In the genomic region with DNA sequence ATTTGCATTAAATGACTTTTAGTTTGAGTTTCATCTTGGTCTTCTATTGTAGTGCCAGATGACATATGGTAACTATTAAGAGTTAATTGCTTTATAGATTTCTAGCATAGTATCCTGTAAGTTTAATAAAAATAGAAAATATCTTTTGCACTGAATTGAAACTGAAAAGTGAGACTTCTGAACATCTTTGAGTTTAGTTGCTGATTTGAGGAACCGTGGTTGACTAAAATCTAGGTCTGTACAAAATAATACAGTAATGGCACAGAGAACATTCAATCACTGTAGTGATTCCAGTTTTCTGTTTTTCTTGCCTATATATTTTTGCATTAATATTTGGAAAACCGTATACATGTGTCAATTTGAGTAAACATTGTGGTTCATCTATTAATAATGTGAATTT, we compare ENCODE assay signal across 23 cellular contexts.
DNase-seq lines count a peak whose midpoint lies in the region; ATAC-seq and TF ChIP-seq lines count a peak whose summit lies in the region.
"Had no signal": no experiment of that assay in that cellular context is flagged by ENCODE, and none has a peak within 500 bp of the region (broad histone marks: within the 10 kb centered on the region; RNA-seq: fewer than 3 reads in every experiment).

No MANE protein-coding gene starts in this region.

- no peak for TF ChIP-seq CTCF in SK-N-SH (IDR thresholded peaks at IDR 0.05)

- no peak overlapping the region for H3K4me3 Mint-ChIP-seq in stimulated activated effector memory CD8-positive, alpha-beta T cell treated with anti-CD3 and anti-CD28 coated beads, Interleukin-12 subunit alpha, Interleukin-12 subunit beta, amount 100 ng/mL, for 72 hours
- H3K4me3 Mint-ChIP-seq: CD14-positive monocyte; CD4-positive, alpha-beta memory T cell had no signal

- no peaks in the 10 kb centered on the region for H3K79me2 ChIP-seq in SK-N-SH (ENCODE audit: insufficient read depth)

- ATAC-seq in SK-N-SH treated with all-trans-retinoic acid at 6 μM for 48 hours (no peak; the same call in 1 of the 3 replicates), GM21390 (IDR thresholded peaks at IDR 0.05; ENCODE audit: unreplicated experiment) (peak; percentile 53), HG03025 (IDR thresholded peaks at IDR 0.05; ENCODE audit: low FRiP score, unreplicated experiment) (peak; percentile 78), HG03520 (IDR thresholded peaks at IDR 0.05; ENCODE audit: unreplicated experiment) (no peak)
- ATAC-seq in stimulated activated effector memory CD8-positive, alpha-beta T cell treated with anti-CD3 and anti-CD28 coated beads, Interleukin-12 subunit alpha, Interleukin-12 subunit beta, amount 100 ng/mL, for 72 hours = no peak
- ATAC-seq: A549, GM12878 had no signal

- no peak for DNase-seq in SK-N-SH
- no peak for DNase-seq in stimulated activated effector memory CD8-positive, alpha-beta T cell treated with anti-CD3 and anti-CD28 coated beads, Interleukin-12 subunit alpha, Interleukin-12 subunit beta, amount 100 ng/mL, for 72 hours (ENCODE audit: low spot score in 2 of 2)
- DNase-seq in HAP-1 (ENCODE audit: low spot score in 2 of 2) = no peak
- DNase-seq in NCI-H2227 treated with DMSO at 0.1 percent for 48 hours (lab: John Stamatoyannopoulos, UW) = no peak
- DNase-seq: Calu3; CD4-positive, alpha-beta memory T cell; DMS 273 treated with DMSO at 0.1 percent for 48 hours; DMS53; DND-41; EL; GOT3; H7; Kasumi-1; KG1 had no signal

- H3K27me3 ChIP-seq in SK-N-SH (ENCODE audit: insufficient read depth) (no peaks in the 10 kb centered on the region), HAP-1 (ENCODE audit: low read depth) (no peaks in the 10 kb centered on the region)
- H3K27me3 ChIP-seq: BLaER1 had no signal

- TF ChIP-seq RAD21 in SK-N-SH (IDR thresholded peaks at IDR 0.05; ENCODE audit: low read length) = no peak

- H3K4me1 ChIP-seq in SK-N-SH (ENCODE audit: control insufficient read depth in 1 of 2, insufficient read depth in 2 of 2, low read depth in 1 of 2, low read length in 1 of 2) (peaks cover 0 to 3% of the 10 kb centered on the region in 2 experiments; a peak in 1 of 4 replicates), HAP-1 (peaks cover 4% of the 10 kb centered on the region; the same call in 1 of the 2 replicates)
- H3K4me1 ChIP-seq: BLaER1 had no signal

- H3F3A ChIP-seq in SK-N-SH (replicated peaks; ENCODE audit: insufficient read depth) = no peaks in the 10 kb centered on the region

- H3K4me3 ChIP-seq in SK-N-SH (ENCODE audit: low read depth in 2 of 2, low read length in 1 of 2) = no peak overlapping the region
- H3K4me3 ChIP-seq in HAP-1 = no peak overlapping the region
- H3K4me3 ChIP-seq: A549, BLaER1, GM12878 had no signal

- no peaks in the 10 kb centered on the region for H3K4me1 Mint-ChIP-seq in stimulated activated effector memory CD8-positive, alpha-beta T cell treated with anti-CD3 and anti-CD28 coated beads, Interleukin-12 subunit alpha, Interleukin-12 subunit beta, amount 100 ng/mL, for 72 hours
- H3K4me1 Mint-ChIP-seq: CD14-positive monocyte; CD4-positive, alpha-beta memory T cell had no signal

- H3K27ac Mint-ChIP-seq in stimulated activated effector memory CD8-positive, alpha-beta T cell treated with anti-CD3 and anti-CD28 coated beads, Interleukin-12 subunit alpha, Interleukin-12 subunit beta, amount 100 ng/mL, for 72 hours = no peak overlapping the region
- H3K27ac Mint-ChIP-seq: CD14-positive monocyte; CD4-positive, alpha-beta memory T cell had no signal

- no peaks in the 10 kb centered on the region for H3K36me3 ChIP-seq in SK-N-SH (replicated peaks in 1 of 2; ENCODE audit: control insufficient read depth in 1 of 2, insufficient read depth in 2 of 2, low read length in 1 of 2)
- no peaks in the 10 kb centered on the region for H3K36me3 ChIP-seq in HAP-1 (replicated peaks)
- H3K36me3 ChIP-seq: BLaER1 had no signal

- H3K9me3 Mint-ChIP-seq in stimulated activated effector memory CD8-positive, alpha-beta T cell treated with anti-CD3 and anti-CD28 coated beads, Interleukin-12 subunit alpha, Interleukin-12 subunit beta, amount 100 ng/mL, for 72 hours = no peaks in the 10 kb centered on the region
- H3K9me3 Mint-ChIP-seq: CD14-positive monocyte; CD4-positive, alpha-beta memory T cell had no signal

- CTCF ChIA-PET in SK-N-SH (lab: Yijun Ruan, JAX) = interaction anchor here (0.7 kb wide), 1 partner anchor 11 kb away, joined by 3 read pairs; no protein-coding TSS in a partner anchor

- peak overlapping the region; percentile 40; the same call in 1 of the 2 replicates for H2AFZ ChIP-seq in SK-N-SH (ENCODE audit: low read depth)

- TF ChIP-seq EP300 in SK-N-SH (IDR thresholded peaks at IDR 0.05; ENCODE audit: borderline replicate concordance in 1 of 2, low read depth in 1 of 2, low read length in 1 of 2) = no peak

- H3K9ac ChIP-seq in SK-N-SH = no peak overlapping the region
- H3K9ac ChIP-seq: BLaER1 had no signal

- in situ Hi-C loops in HAP-1 (cut with MboI; ENCODE audit: low sequenced_read_pairs) = no loop called here

- peak overlapping the region in 1 of 2 experiments; percentile 60; a peak in 2 of 4 replicates for H3K27ac ChIP-seq in SK-N-SH (ENCODE audit: low read depth in 2 of 2, low read length in 1 of 2)
- H3K27ac ChIP-seq: 22Rv1, A549, BLaER1 had no signal

- H3K36me3 Mint-ChIP-seq in stimulated activated effector memory CD8-positive, alpha-beta T cell treated with anti-CD3 and anti-CD28 coated beads, Interleukin-12 subunit alpha, Interleukin-12 subunit beta, amount 100 ng/mL, for 72 hours = no peaks in the 10 kb centered on the region
- H3K36me3 Mint-ChIP-seq: CD14-positive monocyte; CD4-positive, alpha-beta memory T cell had no signal

- H3K4me2 ChIP-seq in SK-N-SH = no peak overlapping the region
- H3K4me2 ChIP-seq: A549, BLaER1 had no signal

- H4K20me1 ChIP-seq in SK-N-SH (ENCODE audit: insufficient read depth) = no peaks in the 10 kb centered on the region
- H4K20me1 ChIP-seq: BLaER1 had no signal

- H3K9me3 ChIP-seq in SK-N-SH = no peaks in the 10 kb centered on the region
- no peaks in the 10 kb centered on the region for H3K9me3 ChIP-seq in HAP-1
- H3K9me3 ChIP-seq: A549, BLaER1 had no signal

- POLR2A ChIA-PET in SK-N-SH (lab: Yijun Ruan, JAX) = no interaction called here

- H3K9me2 ChIP-seq in SK-N-SH = no peaks in the 10 kb centered on the region; the same call in 1 of the 2 replicates

- 27% methylated on average over 2 of the region's 2 CpGs for WGBS in SK-N-SH (ENCODE audit: low lambda C conversion rate)

TF ChIP-seq in SK-N-SH, 30 proteins besides CTCF, POLR2A, EP300 and RAD21:
- TF ChIP-seq FOXJ3 (CRISPR knock-in tag; IDR thresholded peaks at IDR 0.05) (no peak), RFX5 (IDR thresholded peaks at IDR 0.05; ENCODE audit: low read length) (no peak), RCOR1 (IDR thresholded peaks at IDR 0.05; ENCODE audit: low read length) (no peak), TCF12 (IDR thresholded peaks at IDR 0.05) (no peak; the same call in 1 of the 2 replicates), CHD2 (IDR thresholded peaks at IDR 0.05; ENCODE audit: low read length, partially characterized antibody) (no peak)

TF ChIP-seq in SK-N-SH treated with all-trans-retinoic acid at 6 μM for 48 hours, 23 proteins besides CTCF, POLR2A, EP300 and RAD21:
- TF ChIP-seq CSDC2 (CRISPR knock-in tag; IDR thresholded peaks at IDR 0.05) = no peak
- TF ChIP-seq ZFP30 (CRISPR knock-in tag; IDR thresholded peaks at IDR 0.05) = no peak
- TF ChIP-seq, protein P1, sequence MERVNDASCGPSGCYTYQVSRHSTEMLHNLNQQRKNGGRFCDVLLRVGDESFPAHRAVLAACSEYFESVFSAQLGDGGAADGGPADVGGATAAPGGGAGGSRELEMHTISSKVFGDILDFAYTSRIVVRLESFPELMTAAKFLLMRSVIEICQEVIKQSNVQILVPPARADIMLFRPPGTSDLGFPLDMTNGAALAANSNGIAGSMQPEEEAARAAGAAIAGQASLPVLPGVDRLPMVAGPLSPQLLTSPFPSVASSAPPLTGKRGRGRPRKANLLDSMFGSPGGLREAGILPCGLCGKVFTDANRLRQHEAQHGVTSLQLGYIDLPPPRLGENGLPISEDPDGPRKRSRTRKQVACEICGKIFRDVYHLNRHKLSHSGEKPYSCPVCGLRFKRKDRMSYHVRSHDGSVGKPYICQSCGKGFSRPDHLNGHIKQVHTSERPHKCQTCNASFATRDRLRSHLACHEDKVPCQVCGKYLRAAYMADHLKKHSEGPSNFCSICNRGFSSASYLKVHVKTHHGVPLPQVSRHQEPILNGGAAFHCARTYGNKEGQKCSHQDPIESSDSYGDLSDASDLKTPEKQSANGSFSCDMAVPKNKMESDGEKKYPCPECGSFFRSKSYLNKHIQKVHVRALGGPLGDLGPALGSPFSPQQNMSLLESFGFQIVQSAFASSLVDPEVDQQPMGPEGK (CRISPR knock-in tag; IDR thresholded peaks at IDR 0.05; ENCODE audit: borderline replicate concordance) = no peak
- TF ChIP-seq ARNTL (CRISPR knock-in tag; IDR thresholded peaks at IDR 0.05; ENCODE audit: borderline replicate concordance, low read depth) = no peak
- TF ChIP-seq ZFP3 (CRISPR knock-in tag; IDR thresholded peaks at IDR 0.05) = no peak
- TF ChIP-seq, protein P2, sequence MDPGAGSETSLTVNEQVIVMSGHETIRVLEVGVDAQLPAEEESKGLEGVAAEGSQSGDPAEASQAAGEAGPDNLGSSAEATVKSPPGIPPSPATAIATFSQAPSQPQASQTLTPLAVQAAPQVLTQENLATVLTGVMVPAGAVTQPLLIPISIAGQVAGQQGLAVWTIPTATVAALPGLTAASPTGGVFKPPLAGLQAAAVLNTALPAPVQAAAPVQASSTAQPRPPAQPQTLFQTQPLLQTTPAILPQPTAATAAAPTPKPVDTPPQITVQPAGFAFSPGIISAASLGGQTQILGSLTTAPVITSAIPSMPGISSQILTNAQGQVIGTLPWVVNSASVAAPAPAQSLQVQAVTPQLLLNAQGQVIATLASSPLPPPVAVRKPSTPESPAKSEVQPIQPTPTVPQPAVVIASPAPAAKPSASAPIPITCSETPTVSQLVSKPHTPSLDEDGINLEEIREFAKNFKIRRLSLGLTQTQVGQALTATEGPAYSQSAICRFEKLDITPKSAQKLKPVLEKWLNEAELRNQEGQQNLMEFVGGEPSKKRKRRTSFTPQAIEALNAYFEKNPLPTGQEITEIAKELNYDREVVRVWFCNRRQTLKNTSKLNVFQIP (CRISPR knock-in tag; IDR thresholded peaks at IDR 0.05; ENCODE audit: borderline replicate concordance, low read depth) = no peak
- no peak for TF ChIP-seq GLIS3 (CRISPR knock-in tag; IDR thresholded peaks at IDR 0.05)
- no peak for TF ChIP-seq ZC3H10 (CRISPR knock-in tag; IDR thresholded peaks at IDR 0.05)
- TF ChIP-seq ZNF8 (CRISPR knock-in tag; IDR thresholded peaks at IDR 0.05) = no peak

Comparison
In these comparisons a context has a peak if more than half of its experiments do, and no peak if none do; other contexts are left out.
1. ATAC-seq: peak in GM21390 (single experiment) and HG03025 (single experiment); none in SK-N-SH treated with all-trans-retinoic acid at 6 μM for 48 hours (single experiment), stimulated activated effector memory CD8-positive, alpha-beta T cell treated with anti-CD3 and anti-CD28 coated beads, Interleukin-12 subunit alpha, Interleukin-12 subunit beta, amount 100 ng/mL, for 72 hours (single experiment) and HG03520 (single experiment).